Comparison of ENCODE assay signal across 8 cellular contexts in the genomic region with DNA sequence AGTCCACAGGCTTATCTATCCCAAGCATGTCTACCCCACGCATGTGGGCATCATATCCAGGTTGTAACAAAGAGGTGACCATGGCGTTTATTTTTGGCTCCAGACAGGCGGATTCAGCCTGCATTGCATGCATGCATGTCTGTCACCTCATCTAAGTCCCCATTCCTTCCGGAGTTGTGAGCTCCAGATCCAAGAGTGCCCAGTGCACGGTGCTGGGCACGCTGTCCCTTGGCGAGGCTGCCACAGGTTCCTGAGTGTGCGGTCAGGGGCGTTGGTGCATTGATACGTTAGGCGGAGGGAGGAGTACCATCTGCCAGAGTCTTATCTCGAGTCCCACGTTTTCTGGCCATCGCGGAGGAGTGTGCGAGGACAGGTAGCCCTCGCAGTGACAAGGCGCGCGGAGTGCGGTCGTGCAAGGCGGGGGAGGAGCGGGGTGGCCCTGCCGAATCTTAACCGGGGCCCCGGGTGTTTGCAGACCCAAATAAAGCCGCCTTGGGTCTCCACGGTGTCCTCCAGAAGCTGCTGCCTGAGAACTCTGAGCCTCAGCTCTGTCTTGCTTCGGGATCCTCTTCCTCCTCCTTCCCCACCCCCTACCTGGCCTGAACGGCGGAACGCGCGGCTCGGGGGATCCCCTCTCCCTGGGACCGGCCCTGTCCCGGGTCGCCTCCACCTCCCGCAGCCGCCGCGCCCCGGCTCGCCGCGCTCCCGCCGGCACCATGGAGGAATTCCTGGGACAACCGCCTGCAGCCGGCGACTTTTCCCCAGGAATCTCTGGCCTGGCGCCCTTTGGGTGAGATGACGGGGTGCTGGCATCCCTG. TPM values are rescaled to one million over a fixed set of nuclear protein-coding genes. Genes with fewer than 3 reads are reported as not detected.
DNase-seq lines count a peak whose midpoint lies in the region; TF ChIP-seq lines count a peak whose summit lies in the region.

No MANE protein-coding gene starts in this region.

- no peaks in the 10 kb centered on the region for H3K4me1 Mint-ChIP-seq in Calu3 (ENCODE audit: low read depth, unreplicated experiment)

- no peak overlapping the region for H3K4me3 Mint-ChIP-seq in Calu3 (ENCODE audit: low read depth, unreplicated experiment)

- no peaks in the 10 kb centered on the region for H3K27me3 Mint-ChIP-seq in Calu3 (ENCODE audit: unreplicated experiment)

- in situ Hi-C loops in astrocyte of the spinal cord (cut with HindIII; ENCODE audit: low sequenced_read_pairs), result no loop called here

- H4K8ac ChIP-seq in mesendoderm (ENCODE audit: low read depth, low read length), result no peak overlapping the region

- no peak overlapping the region for H2BK5ac ChIP-seq in mesendoderm (ENCODE audit: low read length)

- no TSS peak for BruUV-seq in Calu3 (replicated peaks; lab: Mats Ljungman, UMichigan)

- H3K36me3 ChIP-seq in BE2C, result no peaks in the 10 kb centered on the region
- H3K36me3 ChIP-seq in HEK293 (ENCODE audit: control insufficient read depth in 2 of 2, insufficient read depth in 1 of 2, low read length in 2 of 2), result no peaks in the 10 kb centered on the region
- H3K36me3 ChIP-seq in mesendoderm (ENCODE audit: control insufficient read depth, insufficient read depth, low read length), result no peaks in the 10 kb centered on the region

- H3K18ac ChIP-seq in mesendoderm (ENCODE audit: low read length), result peak overlapping the region; percentile 13

- peak overlapping the region; percentile 99 for H3K4me2 ChIP-seq in mesendoderm (ENCODE audit: low read length)

- WGBS in mesendoderm (ENCODE audit: extremely low coverage, insufficient coverage, low lambda C conversion rate), result no CpG with 5 or more reads among the region's 54 CpGs

- H2BK15ac ChIP-seq in mesendoderm (replicated peaks; ENCODE audit: low read depth), result no peak overlapping the region

- no peaks in the 10 kb centered on the region for H3K9me3 Mint-ChIP-seq in Calu3 (ENCODE audit: low read depth, unreplicated experiment)

- H3K79me1 ChIP-seq in mesendoderm (ENCODE audit: low read length), result no peaks in the 10 kb centered on the region

- H3K4me3 ChIP-seq in BE2C (ENCODE audit: low read depth, low read length) (peak overlapping the region; percentile 70), HEK293 (ENCODE audit: low read depth, low read length) (peak overlapping the region; percentile 39), astrocyte of the spinal cord (ENCODE audit: low read depth, low read length) (peak overlapping the region; percentile 46), mesendoderm (ENCODE audit: low read length) (peak overlapping the region; percentile 66)

- H3K27ac Mint-ChIP-seq in Calu3 (ENCODE audit: unreplicated experiment), result no peak overlapping the region

- H2AK5ac ChIP-seq in mesendoderm (ENCODE audit: low read length), result no peak overlapping the region

- peak overlapping the region; percentile 61 for H3K9ac ChIP-seq in mesendoderm (ENCODE audit: low read length)

- DNase-seq in BE2C, result peak; percentile 22
- no peak for DNase-seq in astrocyte of the spinal cord (ENCODE audit: low read depth, low spot score)
- peak; percentile 24 for DNase-seq in mesendoderm
- no peak for DNase-seq in amniotic stem cell (lab: John Stamatoyannopoulos, UW)
- DNase-seq in ureter (ENCODE audit: low spot score), result no peak
- DNase-seq in Calu3, result no peak
- DNase-seq in middle frontal gyrus (ENCODE audit: extremely low spot score, low spot score), result no peak

- no peak overlapping the region for H2BK120ac ChIP-seq in mesendoderm (ENCODE audit: low read depth, low read length)

- H3K4me1 ChIP-seq in BE2C, result no peaks in the 10 kb centered on the region
- H3K4me1 ChIP-seq in HEK293 (ENCODE audit: control insufficient read depth, insufficient read depth, low read length), result no peaks in the 10 kb centered on the region
- H3K4me1 ChIP-seq in mesendoderm (ENCODE audit: control insufficient read depth, low read depth, low read length), result peaks cover 5% of the 10 kb centered on the region

- H3K4ac ChIP-seq in mesendoderm (ENCODE audit: low read depth, low read length), result peak overlapping the region; percentile 9

- peaks cover 17% of the 10 kb centered on the region for H3K27me3 ChIP-seq in BE2C
- H3K27me3 ChIP-seq in mesendoderm (ENCODE audit: insufficient read depth, low read length, poor library complexity), result no peaks in the 10 kb centered on the region

- H3K79me2 ChIP-seq in mesendoderm (ENCODE audit: control insufficient read depth, insufficient read depth, low read length), result no peaks in the 10 kb centered on the region

- peak overlapping the region; percentile 84 for H3K56ac ChIP-seq in mesendoderm (ENCODE audit: low read length)

- TF ChIP-seq CTCF in BE2C (IDR thresholded peaks at IDR 0.05; ENCODE audit: low read depth, low read length), result no peak
- no peak for TF ChIP-seq CTCF in HEK293 (tag by site-specific recombination; IDR thresholded peaks at IDR 0.05)
- TF ChIP-seq CTCF in astrocyte of the spinal cord (IDR thresholded peaks at IDR 0.05; ENCODE audit: low read depth, low read length), result no peak
- TF ChIP-seq CTCF in Calu3 (IDR thresholded peaks at IDR 0.05; ENCODE audit: unreplicated experiment), result no peak

- H3K36me3 Mint-ChIP-seq in Calu3 (ENCODE audit: insufficient read depth, unreplicated experiment), result no peaks in the 10 kb centered on the region

- H3K9me3 ChIP-seq in BE2C (no peaks in the 10 kb centered on the region), HEK293 (ENCODE audit: control insufficient read depth, insufficient read depth, low read depth, low read length) (no peaks in the 10 kb centered on the region)

- no peak overlapping the region for H3K27ac ChIP-seq in HEK293 (ENCODE audit: extremely low read depth, low read depth, low read length)
- H3K27ac ChIP-seq in mesendoderm (ENCODE audit: low read depth, low read length), result no peak overlapping the region

- peak overlapping the region; percentile 48 for H3K23ac ChIP-seq in mesendoderm (ENCODE audit: low read length)

- no peak overlapping the region for H4K5ac ChIP-seq in mesendoderm (ENCODE audit: low read length)

- POLR2A ChIA-PET in HEK293 (lab: Yijun Ruan, JAX), result no interaction called here

- CTCF ChIA-PET in HEK293 (lab: Yijun Ruan, JAX) (no interaction called here), Calu3 (lab: Charles Lee) (no interaction called here)

- intact Hi-C loops in Calu3 (cut with micrococcal nuclease; ENCODE audit: unreplicated experiment), result no loop called here

TF ChIP-seq in HEK293, 187 proteins besides CTCF, POLR2A, EP300 and RAD21:
- TF ChIP-seq ZNF76 (tag by site-specific recombination; IDR thresholded peaks at IDR 0.05; ENCODE audit: borderline replicate concordance, low read depth) (no peak), ZXDB (tag by site-specific recombination; IDR thresholded peaks at IDR 0.05) (no peak), ZNF214 (tag by site-specific recombination; IDR thresholded peaks at IDR 0.05; ENCODE audit: borderline replicate concordance) (no peak), HOXD13 (CRISPR knock-in tag; IDR thresholded peaks at IDR 0.05; ENCODE audit: borderline replicate concordance) (no peak), ZBTB7A (tag by site-specific recombination; IDR thresholded peaks at IDR 0.05; ENCODE audit: low read depth) (no peak), ZNF394 (tag by site-specific recombination; IDR thresholded peaks at IDR 0.05; ENCODE audit: borderline replicate concordance) (no peak)
- TF ChIP-seq, protein P1, sequence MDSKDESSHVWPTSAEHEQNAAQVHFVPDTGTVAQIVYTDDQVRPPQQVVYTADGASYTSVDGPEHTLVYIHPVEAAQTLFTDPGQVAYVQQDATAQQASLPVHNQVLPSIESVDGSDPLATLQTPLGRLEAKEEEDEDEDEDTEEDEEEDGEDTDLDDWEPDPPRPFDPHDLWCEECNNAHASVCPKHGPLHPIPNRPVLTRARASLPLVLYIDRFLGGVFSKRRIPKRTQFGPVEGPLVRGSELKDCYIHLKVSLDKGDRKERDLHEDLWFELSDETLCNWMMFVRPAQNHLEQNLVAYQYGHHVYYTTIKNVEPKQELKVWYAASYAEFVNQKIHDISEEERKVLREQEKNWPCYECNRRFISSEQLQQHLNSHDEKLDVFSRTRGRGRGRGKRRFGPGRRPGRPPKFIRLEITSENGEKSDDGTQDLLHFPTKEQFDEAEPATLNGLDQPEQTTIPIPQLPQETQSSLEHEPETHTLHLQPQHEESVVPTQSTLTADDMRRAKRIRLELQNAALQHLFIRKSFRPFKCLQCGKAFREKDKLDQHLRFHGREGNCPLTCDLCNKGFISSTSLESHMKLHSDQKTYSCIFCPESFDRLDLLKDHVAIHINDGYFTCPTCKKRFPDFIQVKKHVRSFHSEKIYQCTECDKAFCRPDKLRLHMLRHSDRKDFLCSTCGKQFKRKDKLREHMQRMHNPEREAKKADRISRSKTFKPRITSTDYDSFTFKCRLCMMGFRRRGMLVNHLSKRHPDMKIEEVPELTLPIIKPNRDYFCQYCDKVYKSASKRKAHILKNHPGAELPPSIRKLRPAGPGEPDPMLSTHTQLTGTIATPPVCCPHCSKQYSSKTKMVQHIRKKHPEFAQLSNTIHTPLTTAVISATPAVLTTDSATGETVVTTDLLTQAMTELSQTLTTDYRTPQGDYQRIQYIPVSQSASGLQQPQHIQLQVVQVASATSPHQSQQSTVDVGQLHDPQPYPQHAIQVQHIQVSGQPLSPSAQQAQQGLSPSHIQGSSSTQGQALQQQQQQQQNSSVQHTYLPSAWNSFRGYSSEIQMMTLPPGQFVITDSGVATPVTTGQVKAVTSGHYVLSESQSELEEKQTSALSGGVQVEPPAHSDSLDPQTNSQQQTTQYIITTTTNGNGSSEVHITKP (tag by site-specific recombination; IDR thresholded peaks at IDR 0.05), result no peak

RNA-seq across cellular contexts. Expression of a gene that starts 0.6 kb away (rescaled TPM):
- 2.4 TPM for polyA plus RNA-seq in BE2C (2012; ENCODE audit: insufficient read depth, insufficient read length, low read depth)
- 0.31 TPM for polyA plus RNA-seq in mesendoderm (2013, experiment 1 of 2)
- 0.52 TPM for polyA plus RNA-seq in mesendoderm (2013, experiment 2 of 2)
- total RNA-seq in ureter (0.29 TPM), Calu3 (2022) (not detected in 2 replicates)

Comparison
In these comparisons a context has a peak if more than half of its experiments do, and no peak if none do; other contexts are left out.
1. DNase-seq: peak in BE2C (single experiment) and mesendoderm (single experiment); none in astrocyte of the spinal cord (single experiment), amniotic stem cell (single experiment), ureter (single experiment), Calu3 (single experiment) and middle frontal gyrus (single experiment).
2. Peak in every context shown above with its lines, with median percentiles within 50 percentile points of each other: H3K4me3 ChIP-seq.